ENCODE assay signal across 15 cellular contexts in the genomic region with DNA sequence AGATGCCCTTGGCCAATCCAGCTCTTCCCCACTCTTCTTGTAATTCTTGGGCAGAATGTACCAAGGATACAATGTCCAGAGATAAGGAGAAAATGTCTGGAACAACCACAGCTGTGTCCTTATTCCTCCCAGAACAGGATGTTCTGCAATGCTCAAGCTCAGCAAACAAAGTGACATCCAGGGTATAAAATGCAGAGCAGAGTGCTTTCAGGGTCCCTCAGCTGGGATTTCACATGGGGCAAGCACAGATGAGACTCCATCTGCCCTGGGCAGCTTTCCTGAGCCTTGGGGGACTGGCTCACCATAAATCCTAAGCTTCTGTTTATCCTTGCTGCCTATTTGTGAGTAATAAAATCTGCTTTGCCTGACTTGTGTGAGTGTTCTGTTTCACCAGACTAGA.
DNase-seq lines count a peak whose midpoint lies in the region; ATAC-seq, FAIRE-seq and TF ChIP-seq lines count a peak whose summit lies in the region.
"Had no signal": no experiment of that assay in that cellular context is flagged by ENCODE, and none has a peak within 500 bp of the region (broad histone marks: within the 10 kb centered on the region; RNA-seq: fewer than 3 reads in every experiment).

No MANE protein-coding gene starts in this region.

- H3K36me3 ChIP-seq in gastroesophageal sphincter: no peaks in the 10 kb centered on the region
- H3K36me3 ChIP-seq: cardiac muscle cell had no signal

- peaks cover 0 to 20% (median 0%) of the 10 kb centered on the region in 3 donors for H3K9me3 ChIP-seq in gastroesophageal sphincter

- H3K4me3 Mint-ChIP-seq in osteocyte (ENCODE audit: unreplicated experiment): no peak overlapping the region
- H3K4me3 Mint-ChIP-seq: activated T-cell treated with anti-CD3 and anti-CD28 coated beads, Interleukin-2, amount 50 U/mL, for 24 hours; WTC11 had no signal

- H3K27me3 Mint-ChIP-seq in osteocyte (ENCODE audit: unreplicated experiment): no peaks in the 10 kb centered on the region

- H3K4me1 ChIP-seq in gastroesophageal sphincter: peaks cover 0 to 27% (median 3%) of the 10 kb centered on the region in 3 donors

- peak; percentile 37 for FAIRE-seq in urothelium cell line (lab: Jason Lieb, UNC)

- H3K27ac Mint-ChIP-seq in osteocyte (ENCODE audit: unreplicated experiment): peak overlapping the region; percentile 43
- H3K27ac Mint-ChIP-seq: activated T-cell treated with anti-CD3 and anti-CD28 coated beads, Interleukin-2, amount 50 U/mL, for 24 hours; WTC11 had no signal

- H3K27ac ChIP-seq in gastroesophageal sphincter (peak overlapping the region; percentile 58 to 81 (median 73)), dorsolateral prefrontal cortex (peak overlapping the region in 1 of 59 donors; percentile 9)
- H3K27ac ChIP-seq: cardiac muscle cell had no signal

- peaks cover 10% of the 10 kb centered on the region for H3K4me1 Mint-ChIP-seq in osteocyte (ENCODE audit: unreplicated experiment)

- intact Hi-C loops in dorsolateral prefrontal cortex (cut with DNase I): no loop called here

- no peak for TF ChIP-seq POLR2A in gastroesophageal sphincter (IDR thresholded peaks at IDR 0.05)

- TF ChIP-seq EP300 in gastroesophageal sphincter (IDR thresholded peaks at IDR 0.05): peak; percentile 75

- H3K4me3 ChIP-seq in gastroesophageal sphincter (no peak overlapping the region), dorsolateral prefrontal cortex (no peak overlapping the region)
- H3K4me3 ChIP-seq: cardiac muscle cell had no signal

- no peaks in the 10 kb centered on the region for H3K27me3 ChIP-seq in gastroesophageal sphincter
- H3K27me3 ChIP-seq in dorsolateral prefrontal cortex: no peaks in the 10 kb centered on the region
- H3K27me3 ChIP-seq: cardiac muscle cell had no signal

- TF ChIP-seq CTCF in gastroesophageal sphincter (IDR thresholded peaks at IDR 0.05) (no peak), osteocyte (IDR thresholded peaks at IDR 0.05) (no peak), dorsolateral prefrontal cortex (IDR thresholded peaks at IDR 0.05 in 54 of 56, conservative IDR thresholded peaks at IDR 0.05 in 2 of 56; ENCODE audit: low read depth in 1 of 56, partially characterized antibody in 56 of 56) (no peak)

- peaks cover 12% of the 10 kb centered on the region for H3K9me3 Mint-ChIP-seq in osteocyte (ENCODE audit: unreplicated experiment)

- peaks cover 5% of the 10 kb centered on the region for H3K36me3 Mint-ChIP-seq in osteocyte (ENCODE audit: unreplicated experiment)

- peak; percentile 1 for DNase-seq in NCI-H1694 (lab: John Stamatoyannopoulos, UW)
- no peak for DNase-seq in NCI-H1694 treated with DMSO at 0.1 percent for 48 hours (lab: John Stamatoyannopoulos, UW)
- DNase-seq in osteocyte (ENCODE audit: extremely low spot score, unreplicated experiment): no peak
- DNase-seq in urothelium cell line (ENCODE audit: low spot score): no peak
- DNase-seq in dorsolateral prefrontal cortex: no peak
- DNase-seq: 8988T; activated T-cell treated with anti-CD3 and anti-CD28 coated beads, Interleukin-2, amount 50 U/mL, for 24 hours; midbrain; NCI-H2227 treated with DMSO at 0.1 percent for 48 hours; stimulated activated CD8-positive, alpha-beta memory T cell treated with anti-CD3 and anti-CD28 coated beads, Interleukin-4, amount 100 ng/mL, for 48 hours had no signal

- ATAC-seq in gastroesophageal sphincter: peak; percentile 94
- ATAC-seq in GM21390 (IDR thresholded peaks at IDR 0.05; ENCODE audit: unreplicated experiment): no peak
- ATAC-seq in SK-N-SH treated with all-trans-retinoic acid at 6 μM for 48 hours: no peak
- ATAC-seq: WTC11 had no signal

TF ChIP-seq in SK-N-SH treated with all-trans-retinoic acid at 6 μM for 48 hours, 23 proteins besides CTCF, POLR2A, EP300 and RAD21:
- TF ChIP-seq ZFP3 (CRISPR knock-in tag; IDR thresholded peaks at IDR 0.05): no peak
- no peak for TF ChIP-seq ESRRG (CRISPR knock-in tag; IDR thresholded peaks at IDR 0.05)
- no peak for TF ChIP-seq ARNTL (CRISPR knock-in tag; IDR thresholded peaks at IDR 0.05; ENCODE audit: borderline replicate concordance, low read depth)
- no peak for TF ChIP-seq ZNF565 (CRISPR knock-in tag; conservative IDR thresholded peaks at IDR 0.05; ENCODE audit: low read depth)
- TF ChIP-seq, protein P1, sequence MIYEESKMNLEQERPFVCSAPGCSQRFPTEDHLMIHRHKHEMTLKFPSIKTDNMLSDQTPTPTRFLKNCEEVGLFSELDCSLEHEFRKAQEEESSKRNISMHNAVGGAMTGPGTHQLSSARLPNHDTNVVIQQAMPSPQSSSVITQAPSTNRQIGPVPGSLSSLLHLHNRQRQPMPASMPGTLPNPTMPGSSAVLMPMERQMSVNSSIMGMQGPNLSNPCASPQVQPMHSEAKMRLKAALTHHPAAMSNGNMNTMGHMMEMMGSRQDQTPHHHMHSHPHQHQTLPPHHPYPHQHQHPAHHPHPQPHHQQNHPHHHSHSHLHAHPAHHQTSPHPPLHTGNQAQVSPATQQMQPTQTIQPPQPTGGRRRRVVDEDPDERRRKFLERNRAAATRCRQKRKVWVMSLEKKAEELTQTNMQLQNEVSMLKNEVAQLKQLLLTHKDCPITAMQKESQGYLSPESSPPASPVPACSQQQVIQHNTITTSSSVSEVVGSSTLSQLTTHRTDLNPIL (CRISPR knock-in tag; IDR thresholded peaks at IDR 0.05; ENCODE audit: low read depth): no peak
TF ChIP-seq in SK-N-SH treated with all-trans-retinoic acid at 6 μM for 48 hours: peak in this region for 0.
